ENCODE assay signal across 1 cellular context in the genomic region with DNA sequence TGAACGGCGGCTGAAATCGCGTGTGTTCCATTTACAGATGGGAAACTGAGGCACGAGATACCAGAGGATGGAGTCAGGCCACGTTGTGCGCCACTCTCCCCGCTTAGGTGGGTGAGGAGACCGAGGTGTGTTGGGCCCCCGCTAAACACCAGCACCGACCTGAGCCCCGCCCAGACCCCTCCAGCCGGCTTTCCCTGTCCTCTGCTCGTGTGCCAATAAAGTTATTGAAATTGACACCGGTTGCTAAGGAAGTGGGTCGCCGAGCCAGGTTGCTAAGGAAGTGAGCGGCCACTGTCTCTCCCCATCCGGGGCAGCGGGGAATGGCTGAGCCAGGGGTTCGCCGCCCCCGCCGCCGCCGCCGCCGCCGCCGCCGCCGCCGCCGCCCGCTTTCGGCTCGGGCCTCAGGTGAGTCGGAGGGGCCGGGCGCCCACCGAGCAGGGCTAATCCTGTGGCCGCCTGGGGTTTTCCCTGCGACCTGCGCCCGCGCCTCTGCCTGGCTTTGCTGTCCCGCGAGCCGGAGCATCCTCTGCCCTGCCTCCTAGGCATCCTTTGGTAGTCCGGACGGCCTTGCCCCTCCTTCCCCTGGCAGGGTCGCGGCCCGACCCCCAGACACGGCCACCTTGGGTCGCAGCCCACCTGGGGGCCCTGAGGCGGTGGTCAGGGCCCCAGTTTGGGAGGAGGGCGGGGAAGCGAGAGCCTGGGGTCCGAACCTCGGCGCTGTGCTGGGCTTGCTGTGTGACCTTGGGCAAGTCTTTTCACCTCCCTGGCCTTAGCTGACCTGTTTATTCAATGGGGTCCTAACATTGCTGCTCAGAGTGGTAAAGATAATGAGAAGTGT.
TF ChIP-seq lines count a peak whose summit lies in the region.

A gene (plus strand): TSS at position 291 of the 838 bp plus-strand sequence. CDS start 32,127 bp downstream, outside the sequence.

TF ChIP-seq in HEK293, 187 proteins besides CTCF, POLR2A, EP300 and RAD21 (continued from another document and continues in another):
- TF ChIP-seq, protein P1, sequence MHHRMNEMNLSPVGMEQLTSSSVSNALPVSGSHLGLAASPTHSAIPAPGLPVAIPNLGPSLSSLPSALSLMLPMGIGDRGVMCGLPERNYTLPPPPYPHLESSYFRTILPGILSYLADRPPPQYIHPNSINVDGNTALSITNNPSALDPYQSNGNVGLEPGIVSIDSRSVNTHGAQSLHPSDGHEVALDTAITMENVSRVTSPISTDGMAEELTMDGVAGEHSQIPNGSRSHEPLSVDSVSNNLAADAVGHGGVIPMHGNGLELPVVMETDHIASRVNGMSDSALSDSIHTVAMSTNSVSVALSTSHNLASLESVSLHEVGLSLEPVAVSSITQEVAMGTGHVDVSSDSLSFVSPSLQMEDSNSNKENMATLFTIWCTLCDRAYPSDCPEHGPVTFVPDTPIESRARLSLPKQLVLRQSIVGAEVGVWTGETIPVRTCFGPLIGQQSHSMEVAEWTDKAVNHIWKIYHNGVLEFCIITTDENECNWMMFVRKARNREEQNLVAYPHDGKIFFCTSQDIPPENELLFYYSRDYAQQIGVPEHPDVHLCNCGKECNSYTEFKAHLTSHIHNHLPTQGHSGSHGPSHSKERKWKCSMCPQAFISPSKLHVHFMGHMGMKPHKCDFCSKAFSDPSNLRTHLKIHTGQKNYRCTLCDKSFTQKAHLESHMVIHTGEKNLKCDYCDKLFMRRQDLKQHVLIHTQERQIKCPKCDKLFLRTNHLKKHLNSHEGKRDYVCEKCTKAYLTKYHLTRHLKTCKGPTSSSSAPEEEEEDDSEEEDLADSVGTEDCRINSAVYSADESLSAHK (tag by site-specific recombination; IDR thresholded peaks at IDR 0.05), result no peak
- TF ChIP-seq, protein P2, sequence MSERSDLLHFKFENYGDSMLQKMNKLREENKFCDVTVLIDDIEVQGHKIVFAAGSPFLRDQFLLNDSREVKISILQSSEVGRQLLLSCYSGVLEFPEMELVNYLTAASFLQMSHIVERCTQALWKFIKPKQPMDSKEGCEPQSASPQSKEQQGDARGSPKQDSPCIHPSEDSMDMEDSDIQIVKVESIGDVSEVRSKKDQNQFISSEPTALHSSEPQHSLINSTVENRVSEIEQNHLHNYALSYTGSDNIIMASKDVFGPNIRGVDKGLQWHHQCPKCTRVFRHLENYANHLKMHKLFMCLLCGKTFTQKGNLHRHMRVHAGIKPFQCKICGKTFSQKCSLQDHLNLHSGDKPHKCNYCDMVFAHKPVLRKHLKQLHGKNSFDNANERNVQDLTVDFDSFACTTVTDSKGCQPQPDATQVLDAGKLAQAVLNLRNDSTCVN (tag by site-specific recombination; optimal IDR thresholded peaks at IDR 0.05), result peak; percentile 12
- TF ChIP-seq ZNF350 (tag by site-specific recombination; IDR thresholded peaks at IDR 0.05) (no peak), ZNF114 (tag by site-specific recombination; IDR thresholded peaks at IDR 0.05) (no peak), ZNF140 (tag by site-specific recombination; IDR thresholded peaks at IDR 0.05) (no peak), ZNF791 (tag by site-specific recombination; IDR thresholded peaks at IDR 0.05) (no peak), ZNF837 (tag by site-specific recombination; IDR thresholded peaks at IDR 0.05) (no peak), ZNF660 (tag by site-specific recombination; IDR thresholded peaks at IDR 0.05) (no peak), GLI4 (tag by site-specific recombination; IDR thresholded peaks at IDR 0.05) (no peak), ZNF211 (tag by site-specific recombination; IDR thresholded peaks at IDR 0.05; ENCODE audit: low read depth) (no peak), SCRT2 (tag by site-specific recombination; IDR thresholded peaks at IDR 0.05) (no peak), MEIS1 (CRISPR knock-in tag; IDR thresholded peaks at IDR 0.05; ENCODE audit: borderline replicate concordance) (no peak), ZNF544 (tag by site-specific recombination; IDR thresholded peaks at IDR 0.05) (no peak), ZNF560 (tag by site-specific recombination; IDR thresholded peaks at IDR 0.05; ENCODE audit: borderline replicate concordance) (no peak), ZNF404 (tag by site-specific recombination; IDR thresholded peaks at IDR 0.05) (no peak), YY1 (tag by site-specific recombination; IDR thresholded peaks at IDR 0.05) (peak; percentile 70), ZNF677 (tag by site-specific recombination; IDR thresholded peaks at IDR 0.05) (no peak), KLF16 (tag by site-specific recombination; IDR thresholded peaks at IDR 0.05) (no peak; the same call in 1 of the 2 replicates), BCL11A (tag by site-specific recombination; IDR thresholded peaks at IDR 0.05; ENCODE audit: low read depth) (no peak), ZNF626 (tag by site-specific recombination; IDR thresholded peaks at IDR 0.05) (no peak), ZNF169 (tag by site-specific recombination; IDR thresholded peaks at IDR 0.05) (no peak), ZBTB1 (tag by site-specific recombination; IDR thresholded peaks at IDR 0.05) (no peak), ZNF292 (tag by site-specific recombination; IDR thresholded peaks at IDR 0.05; ENCODE audit: borderline replicate concordance, low read depth) (no peak), ZNF23 (tag by site-specific recombination; IDR thresholded peaks at IDR 0.05; ENCODE audit: borderline replicate concordance) (no peak), ZNF596 (tag by site-specific recombination; IDR thresholded peaks at IDR 0.05) (no peak), ZNF302 (tag by site-specific recombination; IDR thresholded peaks at IDR 0.05; ENCODE audit: low read depth) (no peak), SCRT1 (tag by site-specific recombination; IDR thresholded peaks at IDR 0.05; ENCODE audit: borderline replicate concordance) (no peak), ZNF433 (tag by site-specific recombination; IDR thresholded peaks at IDR 0.05; ENCODE audit: low read depth) (no peak), RBAK (tag by site-specific recombination; IDR thresholded peaks at IDR 0.05) (no peak), ZNF501 (tag by site-specific recombination; IDR thresholded peaks at IDR 0.05) (no peak), ZNF654 (tag by site-specific recombination; IDR thresholded peaks at IDR 0.05; ENCODE audit: low read depth) (no peak), GLIS2 (tag by site-specific recombination; IDR thresholded peaks at IDR 0.05) (peak; percentile 43), PRDM1 (tag by site-specific recombination; IDR thresholded peaks at IDR 0.05) (peak; percentile 36; the same call in 1 of the 2 replicates)
- TF ChIP-seq, protein P3, sequence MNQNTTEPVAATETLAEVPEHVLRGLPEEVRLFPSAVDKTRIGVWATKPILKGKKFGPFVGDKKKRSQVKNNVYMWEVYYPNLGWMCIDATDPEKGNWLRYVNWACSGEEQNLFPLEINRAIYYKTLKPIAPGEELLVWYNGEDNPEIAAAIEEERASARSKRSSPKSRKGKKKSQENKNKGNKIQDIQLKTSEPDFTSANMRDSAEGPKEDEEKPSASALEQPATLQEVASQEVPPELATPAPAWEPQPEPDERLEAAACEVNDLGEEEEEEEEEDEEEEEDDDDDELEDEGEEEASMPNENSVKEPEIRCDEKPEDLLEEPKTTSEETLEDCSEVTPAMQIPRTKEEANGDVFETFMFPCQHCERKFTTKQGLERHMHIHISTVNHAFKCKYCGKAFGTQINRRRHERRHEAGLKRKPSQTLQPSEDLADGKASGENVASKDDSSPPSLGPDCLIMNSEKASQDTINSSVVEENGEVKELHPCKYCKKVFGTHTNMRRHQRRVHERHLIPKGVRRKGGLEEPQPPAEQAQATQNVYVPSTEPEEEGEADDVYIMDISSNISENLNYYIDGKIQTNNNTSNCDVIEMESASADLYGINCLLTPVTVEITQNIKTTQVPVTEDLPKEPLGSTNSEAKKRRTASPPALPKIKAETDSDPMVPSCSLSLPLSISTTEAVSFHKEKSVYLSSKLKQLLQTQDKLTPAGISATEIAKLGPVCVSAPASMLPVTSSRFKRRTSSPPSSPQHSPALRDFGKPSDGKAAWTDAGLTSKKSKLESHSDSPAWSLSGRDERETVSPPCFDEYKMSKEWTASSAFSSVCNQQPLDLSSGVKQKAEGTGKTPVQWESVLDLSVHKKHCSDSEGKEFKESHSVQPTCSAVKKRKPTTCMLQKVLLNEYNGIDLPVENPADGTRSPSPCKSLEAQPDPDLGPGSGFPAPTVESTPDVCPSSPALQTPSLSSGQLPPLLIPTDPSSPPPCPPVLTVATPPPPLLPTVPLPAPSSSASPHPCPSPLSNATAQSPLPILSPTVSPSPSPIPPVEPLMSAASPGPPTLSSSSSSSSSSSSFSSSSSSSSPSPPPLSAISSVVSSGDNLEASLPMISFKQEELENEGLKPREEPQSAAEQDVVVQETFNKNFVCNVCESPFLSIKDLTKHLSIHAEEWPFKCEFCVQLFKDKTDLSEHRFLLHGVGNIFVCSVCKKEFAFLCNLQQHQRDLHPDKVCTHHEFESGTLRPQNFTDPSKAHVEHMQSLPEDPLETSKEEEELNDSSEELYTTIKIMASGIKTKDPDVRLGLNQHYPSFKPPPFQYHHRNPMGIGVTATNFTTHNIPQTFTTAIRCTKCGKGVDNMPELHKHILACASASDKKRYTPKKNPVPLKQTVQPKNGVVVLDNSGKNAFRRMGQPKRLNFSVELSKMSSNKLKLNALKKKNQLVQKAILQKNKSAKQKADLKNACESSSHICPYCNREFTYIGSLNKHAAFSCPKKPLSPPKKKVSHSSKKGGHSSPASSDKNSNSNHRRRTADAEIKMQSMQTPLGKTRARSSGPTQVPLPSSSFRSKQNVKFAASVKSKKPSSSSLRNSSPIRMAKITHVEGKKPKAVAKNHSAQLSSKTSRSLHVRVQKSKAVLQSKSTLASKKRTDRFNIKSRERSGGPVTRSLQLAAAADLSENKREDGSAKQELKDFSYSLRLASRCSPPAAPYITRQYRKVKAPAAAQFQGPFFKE (tag by site-specific recombination; IDR thresholded peaks at IDR 0.05; ENCODE audit: borderline replicate concordance), result no peak
- TF ChIP-seq, protein P4, sequence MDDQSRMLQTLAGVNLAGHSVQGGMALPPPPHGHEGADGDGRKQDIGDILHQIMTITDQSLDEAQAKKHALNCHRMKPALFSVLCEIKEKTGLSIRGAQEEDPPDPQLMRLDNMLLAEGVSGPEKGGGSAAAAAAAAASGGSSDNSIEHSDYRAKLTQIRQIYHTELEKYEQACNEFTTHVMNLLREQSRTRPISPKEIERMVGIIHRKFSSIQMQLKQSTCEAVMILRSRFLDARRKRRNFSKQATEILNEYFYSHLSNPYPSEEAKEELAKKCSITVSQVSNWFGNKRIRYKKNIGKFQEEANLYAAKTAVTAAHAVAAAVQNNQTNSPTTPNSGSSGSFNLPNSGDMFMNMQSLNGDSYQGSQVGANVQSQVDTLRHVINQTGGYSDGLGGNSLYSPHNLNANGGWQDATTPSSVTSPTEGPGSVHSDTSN (CRISPR knock-in tag; IDR thresholded peaks at IDR 0.05), result no peak
- TF ChIP-seq, protein P5, sequence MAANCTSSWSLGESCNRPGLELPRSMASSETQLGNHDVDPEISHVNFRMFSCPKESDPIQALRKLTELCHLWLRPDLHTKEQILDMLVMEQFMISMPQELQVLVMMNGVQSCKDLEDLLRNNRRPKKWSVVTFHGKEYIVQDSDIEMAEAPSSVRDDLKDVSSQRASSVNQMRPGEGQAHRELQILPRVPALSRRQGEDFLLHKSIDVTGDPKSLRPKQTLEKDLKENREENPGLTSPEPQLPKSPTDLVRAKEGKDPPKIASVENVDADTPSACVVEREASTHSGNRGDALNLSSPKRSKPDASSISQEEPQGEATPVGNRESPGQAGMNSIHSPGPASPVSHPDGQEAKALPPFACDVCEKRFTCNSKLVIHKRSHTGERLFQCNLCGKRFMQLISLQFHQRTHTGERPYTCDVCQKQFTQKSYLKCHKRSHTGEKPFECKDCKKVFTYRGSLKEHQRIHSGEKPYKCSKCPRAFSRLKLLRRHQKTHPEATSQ (tag by site-specific recombination; IDR thresholded peaks at IDR 0.05), result no peak
- TF ChIP-seq, protein P6, sequence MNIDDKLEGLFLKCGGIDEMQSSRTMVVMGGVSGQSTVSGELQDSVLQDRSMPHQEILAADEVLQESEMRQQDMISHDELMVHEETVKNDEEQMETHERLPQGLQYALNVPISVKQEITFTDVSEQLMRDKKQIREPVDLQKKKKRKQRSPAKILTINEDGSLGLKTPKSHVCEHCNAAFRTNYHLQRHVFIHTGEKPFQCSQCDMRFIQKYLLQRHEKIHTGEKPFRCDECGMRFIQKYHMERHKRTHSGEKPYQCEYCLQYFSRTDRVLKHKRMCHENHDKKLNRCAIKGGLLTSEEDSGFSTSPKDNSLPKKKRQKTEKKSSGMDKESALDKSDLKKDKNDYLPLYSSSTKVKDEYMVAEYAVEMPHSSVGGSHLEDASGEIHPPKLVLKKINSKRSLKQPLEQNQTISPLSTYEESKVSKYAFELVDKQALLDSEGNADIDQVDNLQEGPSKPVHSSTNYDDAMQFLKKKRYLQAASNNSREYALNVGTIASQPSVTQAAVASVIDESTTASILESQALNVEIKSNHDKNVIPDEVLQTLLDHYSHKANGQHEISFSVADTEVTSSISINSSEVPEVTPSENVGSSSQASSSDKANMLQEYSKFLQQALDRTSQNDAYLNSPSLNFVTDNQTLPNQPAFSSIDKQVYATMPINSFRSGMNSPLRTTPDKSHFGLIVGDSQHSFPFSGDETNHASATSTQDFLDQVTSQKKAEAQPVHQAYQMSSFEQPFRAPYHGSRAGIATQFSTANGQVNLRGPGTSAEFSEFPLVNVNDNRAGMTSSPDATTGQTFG (tag by site-specific recombination; IDR thresholded peaks at IDR 0.05; ENCODE audit: borderline replicate concordance), result no peak
- TF ChIP-seq, protein P7, sequence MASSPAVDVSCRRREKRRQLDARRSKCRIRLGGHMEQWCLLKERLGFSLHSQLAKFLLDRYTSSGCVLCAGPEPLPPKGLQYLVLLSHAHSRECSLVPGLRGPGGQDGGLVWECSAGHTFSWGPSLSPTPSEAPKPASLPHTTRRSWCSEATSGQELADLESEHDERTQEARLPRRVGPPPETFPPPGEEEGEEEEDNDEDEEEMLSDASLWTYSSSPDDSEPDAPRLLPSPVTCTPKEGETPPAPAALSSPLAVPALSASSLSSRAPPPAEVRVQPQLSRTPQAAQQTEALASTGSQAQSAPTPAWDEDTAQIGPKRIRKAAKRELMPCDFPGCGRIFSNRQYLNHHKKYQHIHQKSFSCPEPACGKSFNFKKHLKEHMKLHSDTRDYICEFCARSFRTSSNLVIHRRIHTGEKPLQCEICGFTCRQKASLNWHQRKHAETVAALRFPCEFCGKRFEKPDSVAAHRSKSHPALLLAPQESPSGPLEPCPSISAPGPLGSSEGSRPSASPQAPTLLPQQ (tag by site-specific recombination; IDR thresholded peaks at IDR 0.05), result 0 out of 2 replicates have a peak, but pooled peaks have one; percentile 32
